In genomic region chr11:64772318-64773018, GRCh38 we compare ENCODE assay signal across 10 cellular contexts. TPM values are rescaled to one million over a fixed set of nuclear protein-coding genes. Genes with fewer than 3 reads are reported as not detected.
DNase-seq lines count a peak whose midpoint lies in the region; ATAC-seq and TF ChIP-seq lines count a peak whose summit lies in the region.
"Had no signal": no experiment of that assay in that cellular context is flagged by ENCODE, and none has a peak within 500 bp of the region (broad histone marks: within the 10 kb centered on the region; RNA-seq: fewer than 3 reads in every experiment).

No MANE protein-coding gene starts in this region.

- peaks cover 52% of the 10 kb centered on the region; the same call in 1 of the 2 replicates for H4K20me1 ChIP-seq in GM23248 (ENCODE audit: insufficient read depth)

- intact Hi-C loops in activated T-helper 1 cell treated with anti-CD3 and anti-CD28 coated beads, Interleukin-12 subunit alpha, Interleukin-12 subunit beta, Interleukin-2, Interleukin-4 antibody, amounts not matched to agents 30 ng/mL and 10 ng/mL and 1 ng/mL, durations not matched to agents 14 hours and 24 hours and 36 hours (cut with micrococcal nuclease), result loop anchor here (1.0 kb wide), 1 partner anchor 8 kb away; no protein-coding TSS in a partner anchor
- intact Hi-C loops in natural killer cell (cut with micrococcal nuclease) (loop anchor here (10.0 kb wide), 1 partner anchor 342 kb away; the partner anchor contains the start of genes TM7SF2 and ZNHIT2), right cardiac atrium (cut with DNase I) (no loop called here)

- peaks cover 47 to 98% (median 64%) of the 10 kb centered on the region in 3 donors for H3K36me3 Mint-ChIP-seq in CD8-positive, alpha-beta memory T cell
- H3K36me3 Mint-ChIP-seq in activated T-helper 1 cell treated with anti-CD3 and anti-CD28 coated beads, Interleukin-12 subunit alpha, Interleukin-12 subunit beta, Interleukin-2, Interleukin-4 antibody, amounts not matched to agents 30 ng/mL and 10 ng/mL and 1 ng/mL, durations not matched to agents 14 hours and 24 hours and 36 hours (ENCODE audit: low read depth), result peaks cover 91% of the 10 kb centered on the region
- H3K36me3 Mint-ChIP-seq in natural killer cell, result peaks cover 63% of the 10 kb centered on the region
- H3K36me3 Mint-ChIP-seq in osteocyte (ENCODE audit: unreplicated experiment), result peaks cover 74% of the 10 kb centered on the region

- H3K9me3 ChIP-seq in CD8-positive, alpha-beta memory T cell (ENCODE audit: low read length), result no peaks in the 10 kb centered on the region
- H3K9me3 ChIP-seq in GM23248 (ENCODE audit: low read depth) (no peaks in the 10 kb centered on the region), right cardiac atrium (ENCODE audit: control insufficient read depth, low read length) (no peaks in the 10 kb centered on the region)

- in situ Hi-C loops in GM23248 (cut with MboI), result no loop called here

- H3K9ac ChIP-seq in GM23248, result no peak overlapping the region

- peak overlapping the region; percentile 19 to 95 (median 49) for H3K27ac Mint-ChIP-seq in CD8-positive, alpha-beta memory T cell
- peak overlapping the region; percentile 58 for H3K27ac Mint-ChIP-seq in activated T-helper 1 cell treated with anti-CD3 and anti-CD28 coated beads, Interleukin-12 subunit alpha, Interleukin-12 subunit beta, Interleukin-2, Interleukin-4 antibody, amounts not matched to agents 30 ng/mL and 10 ng/mL and 1 ng/mL, durations not matched to agents 14 hours and 24 hours and 36 hours
- peak overlapping the region; percentile 45 to 67 for H3K27ac Mint-ChIP-seq in natural killer cell
- H3K27ac Mint-ChIP-seq in osteocyte (ENCODE audit: unreplicated experiment), result no peak overlapping the region

- H3F3A ChIP-seq in GM23248 (ENCODE audit: insufficient read depth), result peaks cover 83% of the 10 kb centered on the region

- H3K4me1 ChIP-seq in CD8-positive, alpha-beta memory T cell (ENCODE audit: insufficient read depth, low read length), result peaks cover 99% of the 10 kb centered on the region
- H3K4me1 ChIP-seq in GM23248 (ENCODE audit: insufficient read depth) (peaks cover 20% of the 10 kb centered on the region), right cardiac atrium (ENCODE audit: control insufficient read depth, insufficient read depth, low read length) (peaks cover 3% of the 10 kb centered on the region)

- peaks cover 85 to 97% (median 93%) of the 10 kb centered on the region in 3 donors for H3K4me1 Mint-ChIP-seq in CD8-positive, alpha-beta memory T cell
- peaks cover 90% of the 10 kb centered on the region for H3K4me1 Mint-ChIP-seq in activated T-helper 1 cell treated with anti-CD3 and anti-CD28 coated beads, Interleukin-12 subunit alpha, Interleukin-12 subunit beta, Interleukin-2, Interleukin-4 antibody, amounts not matched to agents 30 ng/mL and 10 ng/mL and 1 ng/mL, durations not matched to agents 14 hours and 24 hours and 36 hours (ENCODE audit: low read depth)
- H3K4me1 Mint-ChIP-seq in natural killer cell (peaks cover 81 to 82% of the 10 kb centered on the region in 2 donors), osteocyte (ENCODE audit: unreplicated experiment) (peaks cover 25% of the 10 kb centered on the region)

- H3K27me3 ChIP-seq in CD8-positive, alpha-beta memory T cell (ENCODE audit: insufficient read depth, low read length, poor library complexity, severe bottlenecking), result no peaks in the 10 kb centered on the region
- H3K27me3 ChIP-seq in GM23248 (replicated peaks; ENCODE audit: insufficient read depth), result no peaks in the 10 kb centered on the region
- H3K27me3 ChIP-seq in right cardiac atrium (ENCODE audit: control insufficient read depth, insufficient read depth), result no peaks in the 10 kb centered on the region

- no peak overlapping the region for H3K27ac ChIP-seq in CD8-positive, alpha-beta memory T cell (ENCODE audit: low read depth, low read length)
- H3K27ac ChIP-seq in GM23248, result 0 out of 2 replicates have a peak overlapping the region, but pooled peaks have one; percentile 3
- H3K27ac ChIP-seq in right cardiac atrium (ENCODE audit: low read length), result no peak overlapping the region

- H3K4me3 ChIP-seq in CD8-positive, alpha-beta memory T cell (ENCODE audit: low read length), result no peak overlapping the region
- H3K4me3 ChIP-seq in GM23248 (no peak overlapping the region), right cardiac atrium (ENCODE audit: low read length) (no peak overlapping the region)

- POLR2A ChIA-PET in CD8-positive, alpha-beta memory T cell (lab: Charles Lee), result interaction anchor here (0.7 to 15.8 kb wide), 6 partner anchors 9 to 132 kb away, joined by 3 to 220 read pairs (median 5); partner anchors contain the start of gene RASGRP2

- peaks cover 94% of the 10 kb centered on the region for H3K36me3 ChIP-seq in CD8-positive, alpha-beta memory T cell (ENCODE audit: insufficient read depth, low read length)
- H3K36me3 ChIP-seq in GM23248 (ENCODE audit: low read depth), result peaks cover 88% of the 10 kb centered on the region

- no peaks in the 10 kb centered on the region for H3K9me2 ChIP-seq in GM23248 (ENCODE audit: insufficient read depth)

- WGBS in GM23248 (ENCODE audit: low coverage in 1 of 2, low lambda C conversion rate in 2 of 2, missing lambda C conversion rate in 2 of 2), 2 experiments, result 77 to 82% methylated on average over 3 of the region's 3 CpGs
- 54% methylated on average over 3 of the region's 3 CpGs for WGBS in right cardiac atrium

- H2AFZ ChIP-seq in GM23248, result no peak overlapping the region

- ATAC-seq in natural killer cell (no peak), GM21423 (IDR thresholded peaks at IDR 0.05; ENCODE audit: unreplicated experiment) (no peak), right cardiac atrium (no peak)
- ATAC-seq: sciatic nerve had no signal

- H3K4me2 ChIP-seq in GM23248 (ENCODE audit: unreplicated experiment), result no peak overlapping the region

- H3K4me3 Mint-ChIP-seq in CD8-positive, alpha-beta memory T cell, result peak overlapping the region; percentile 0 to 75 (median 36)
- H3K4me3 Mint-ChIP-seq in activated T-helper 1 cell treated with anti-CD3 and anti-CD28 coated beads, Interleukin-12 subunit alpha, Interleukin-12 subunit beta, Interleukin-2, Interleukin-4 antibody, amounts not matched to agents 30 ng/mL and 10 ng/mL and 1 ng/mL, durations not matched to agents 14 hours and 24 hours and 36 hours, result peak overlapping the region; percentile 59
- H3K4me3 Mint-ChIP-seq in natural killer cell (peak overlapping the region; percentile 49), osteocyte (ENCODE audit: unreplicated experiment) (no peak overlapping the region)

- TF ChIP-seq CTCF in natural killer cell (IDR thresholded peaks at IDR 0.05) (no peak), osteocyte (IDR thresholded peaks at IDR 0.05) (no peak)

- H3K9me3 Mint-ChIP-seq in CD8-positive, alpha-beta memory T cell, result no peaks in the 10 kb centered on the region
- H3K9me3 Mint-ChIP-seq in activated T-helper 1 cell treated with anti-CD3 and anti-CD28 coated beads, Interleukin-12 subunit alpha, Interleukin-12 subunit beta, Interleukin-2, Interleukin-4 antibody, amounts not matched to agents 30 ng/mL and 10 ng/mL and 1 ng/mL, durations not matched to agents 14 hours and 24 hours and 36 hours, result no peaks in the 10 kb centered on the region
- H3K9me3 Mint-ChIP-seq in natural killer cell, result no peaks in the 10 kb centered on the region
- H3K9me3 Mint-ChIP-seq in osteocyte (ENCODE audit: unreplicated experiment), result no peaks in the 10 kb centered on the region

- peaks cover 0 to 4% of the 10 kb centered on the region in 2 donors for H3K27me3 Mint-ChIP-seq in CD8-positive, alpha-beta memory T cell
- H3K27me3 Mint-ChIP-seq in activated T-helper 1 cell treated with anti-CD3 and anti-CD28 coated beads, Interleukin-12 subunit alpha, Interleukin-12 subunit beta, Interleukin-2, Interleukin-4 antibody, amounts not matched to agents 30 ng/mL and 10 ng/mL and 1 ng/mL, durations not matched to agents 14 hours and 24 hours and 36 hours (ENCODE audit: insufficient read depth), result no peaks in the 10 kb centered on the region
- no peaks in the 10 kb centered on the region for H3K27me3 Mint-ChIP-seq in natural killer cell (ENCODE audit: low read depth in 2 of 2)
- H3K27me3 Mint-ChIP-seq in osteocyte (ENCODE audit: unreplicated experiment), result no peaks in the 10 kb centered on the region

- CTCF ChIA-PET in CD8-positive, alpha-beta memory T cell (lab: Charles Lee), result interaction anchor here (1.1 to 26.7 kb wide), 3 partner anchors 10 to 25 kb away, joined by 3 to 441 read pairs (median 5); partner anchors contain the start of gene RASGRP2

- H3K79me2 ChIP-seq in GM23248 (ENCODE audit: insufficient read depth), result peaks cover 93% of the 10 kb centered on the region

- no peak for DNase-seq in CD8-positive, alpha-beta memory T cell
- peak; percentile 33 for DNase-seq in GM23248
- DNase-seq in activated T-helper 1 cell treated with anti-CD3 and anti-CD28 coated beads, Interleukin-12 subunit alpha, Interleukin-12 subunit beta, Interleukin-2, Interleukin-4 antibody, amounts not matched to agents 30 ng/mL and 10 ng/mL and 1 ng/mL, durations not matched to agents 14 hours and 24 hours and 36 hours (ENCODE audit: low spot score), result no peak
- DNase-seq in natural killer cell, result no peak
- DNase-seq in NCI-H226, result no peak
- no peak for DNase-seq in right cardiac atrium
- DNase-seq in osteocyte (ENCODE audit: extremely low spot score, unreplicated experiment), result no peak

RNA-seq across cellular contexts. Expression of gene SF1, which starts 5.9 kb away (rescaled TPM):
- total RNA-seq in CD8-positive, alpha-beta memory T cell, result 100 to 1,000 TPM; 403 to 423 TPM
- 176 TPM for polyA plus RNA-seq in CD8-positive, alpha-beta memory T cell
- 81.6 and 106 TPM in 2 replicates for total RNA-seq in GM23248 (2014; rRNA removed; shearing (Covaris generic))
- polyA plus RNA-seq in GM23248 (2016; fragmentation: Nextera tagmentation; extraction: Ambion mirVana), result 59.7 and 62.2 TPM in 2 replicates
- total RNA-seq in activated T-helper 1 cell treated with anti-CD3 and anti-CD28 coated beads, Interleukin-12 subunit alpha, Interleukin-12 subunit beta, Interleukin-2, Interleukin-4 antibody, amounts not matched to agents 30 ng/mL and 10 ng/mL and 1 ng/mL, durations not matched to agents 14 hours and 24 hours and 36 hours, result 518 and 538 TPM in 2 replicates
- 100 to 1,000 TPM; 841 to 864 (median 845) TPM for total RNA-seq in natural killer cell
- total RNA-seq in right cardiac atrium, result 100 to 1,000 TPM; 188 to 203 (median 197) TPM
- 72.8 TPM for polyA plus RNA-seq in right cardiac atrium
- total RNA-seq in osteocyte, result 267 and 290 TPM in 2 replicates

RNA-seq across cellular contexts. Expression of gene PYGM, which starts 12.7 kb away (rescaled TPM):
- total RNA-seq in CD8-positive, alpha-beta memory T cell, result 1 to 10 TPM; 2.2 TPM
- polyA plus RNA-seq in CD8-positive, alpha-beta memory T cell, result 0.15 TPM
- total RNA-seq in GM23248 (2014; rRNA removed; shearing (Covaris generic)), result not detected in 2 replicates
- polyA plus RNA-seq in GM23248 (2016; fragmentation: Nextera tagmentation; extraction: Ambion mirVana), result not detected in 2 replicates
- total RNA-seq in activated T-helper 1 cell treated with anti-CD3 and anti-CD28 coated beads, Interleukin-12 subunit alpha, Interleukin-12 subunit beta, Interleukin-2, Interleukin-4 antibody, amounts not matched to agents 30 ng/mL and 10 ng/mL and 1 ng/mL, durations not matched to agents 14 hours and 24 hours and 36 hours, result 2.7 and 4.8 TPM in 2 replicates
- 1 to 10 TPM; 4.1 to 8.4 (median 6.1) TPM for total RNA-seq in natural killer cell
- total RNA-seq in right cardiac atrium, result 10 to 100 TPM; 38.5 to 71.5 (median 57.9) TPM
- polyA plus RNA-seq in right cardiac atrium, result 50.2 TPM
- total RNA-seq in osteocyte, result 0.73 and 0.84 TPM in 2 replicates
- total RNA-seq: Daoy had no signal

RNA-seq across cellular contexts. Expression of gene RASGRP2, which starts 28.5 kb away (rescaled TPM):
- 10 to 100 TPM; 30.2 to 33.5 TPM for total RNA-seq in CD8-positive, alpha-beta memory T cell
- 145 TPM for polyA plus RNA-seq in CD8-positive, alpha-beta memory T cell
- total RNA-seq in GM23248 (2014; rRNA removed; shearing (Covaris generic)), result not detected in 2 replicates
- polyA plus RNA-seq in GM23248 (2016; fragmentation: Nextera tagmentation; extraction: Ambion mirVana) (0.61 and 0.68 TPM in 2 replicates), right cardiac atrium (69.6 TPM)
- 15.8 and 19.5 TPM in 2 replicates for total RNA-seq in activated T-helper 1 cell treated with anti-CD3 and anti-CD28 coated beads, Interleukin-12 subunit alpha, Interleukin-12 subunit beta, Interleukin-2, Interleukin-4 antibody, amounts not matched to agents 30 ng/mL and 10 ng/mL and 1 ng/mL, durations not matched to agents 14 hours and 24 hours and 36 hours
- total RNA-seq in natural killer cell (100 to 1,000 TPM; 371 to 417 (median 394) TPM), right cardiac atrium (10 to 100 TPM; 25.5 to 37.3 (median 33.6) TPM), osteocyte (10.3 and 11.2 TPM in 2 replicates)
- total RNA-seq: Daoy had no signal

RNA-seq across cellular contexts. Expression of gene MAP4K2, which starts 30.5 kb away (rescaled TPM):
- total RNA-seq in CD8-positive, alpha-beta memory T cell, result 10 to 100 TPM; 54.8 to 55.3 TPM
- polyA plus RNA-seq in CD8-positive, alpha-beta memory T cell, result 39.0 TPM
- total RNA-seq in GM23248 (2014; rRNA removed; shearing (Covaris generic)), result 18.2 and 19.7 TPM in 2 replicates
- polyA plus RNA-seq in GM23248 (2016; fragmentation: Nextera tagmentation; extraction: Ambion mirVana), result 4.2 and 6.2 TPM in 2 replicates
- total RNA-seq in activated T-helper 1 cell treated with anti-CD3 and anti-CD28 coated beads, Interleukin-12 subunit alpha, Interleukin-12 subunit beta, Interleukin-2, Interleukin-4 antibody, amounts not matched to agents 30 ng/mL and 10 ng/mL and 1 ng/mL, durations not matched to agents 14 hours and 24 hours and 36 hours, result 70.2 and 70.7 TPM in 2 replicates
- total RNA-seq in natural killer cell, result 10 to 100 TPM; 38.3 to 40.6 (median 38.7) TPM
- total RNA-seq in right cardiac atrium, result 10 to 100 TPM in 3 of 4 donors, 1 to 10 TPM in 1; 8.7 to 11.7 (median 11.0) TPM
- polyA plus RNA-seq in right cardiac atrium, result 11.0 TPM
- total RNA-seq in osteocyte, result 16.0 and 18.6 TPM in 2 replicates

RNA-seq across cellular contexts. Expression of gene MEN1, which starts 37.9 kb away (rescaled TPM):
- 10 to 100 TPM; 45.8 to 47.7 TPM for total RNA-seq in CD8-positive, alpha-beta memory T cell
- polyA plus RNA-seq in CD8-positive, alpha-beta memory T cell, result 45.0 TPM
- total RNA-seq in GM23248 (2014; rRNA removed; shearing (Covaris generic)), result 13.2 and 15.8 TPM in 2 replicates
- polyA plus RNA-seq in GM23248 (2016; fragmentation: Nextera tagmentation; extraction: Ambion mirVana), result 24.6 and 26.1 TPM in 2 replicates
- total RNA-seq in activated T-helper 1 cell treated with anti-CD3 and anti-CD28 coated beads, Interleukin-12 subunit alpha, Interleukin-12 subunit beta, Interleukin-2, Interleukin-4 antibody, amounts not matched to agents 30 ng/mL and 10 ng/mL and 1 ng/mL, durations not matched to agents 14 hours and 24 hours and 36 hours, result 39.6 and 43.8 TPM in 2 replicates
- total RNA-seq in natural killer cell, result 10 to 100 TPM; 29.3 to 42.2 (median 32.2) TPM
- 10 to 100 TPM in 2 of 4 donors, 1 to 10 TPM in 2; 9.6 to 11.7 (median 10.1) TPM for total RNA-seq in right cardiac atrium
- polyA plus RNA-seq in right cardiac atrium, result 10.1 TPM
- 27.1 and 29.2 TPM in 2 replicates for total RNA-seq in osteocyte

Comparison
In these comparisons a context has a peak if more than half of its experiments do, and no peak if none do; other contexts are left out.
1. RNA of gene RASGRP2, which starts 28.5 kb away (total RNA-seq): 371 to 417 TPM in natural killer cell, 25.5 to 37.3 TPM in right cardiac atrium, 30.2 to 33.5 TPM in CD8-positive, alpha-beta memory T cell, 15.8 to 19.5 TPM in activated T-helper 1 cell treated with anti-CD3 and anti-CD28 coated beads, Interleukin-12 subunit alpha, Interleukin-12 subunit beta, Interleukin-2, Interleukin-4 antibody, amounts not matched to agents 30 ng/mL and 10 ng/mL and 1 ng/mL, durations not matched to agents 14 hours and 24 hours and 36 hours and 10.3 to 11.2 TPM in osteocyte; not detected in GM23248; every median in the first group is over 10 times any median in the second.
2. intact Hi-C loops: an anchor here in activated T-helper 1 cell treated with anti-CD3 and anti-CD28 coated beads, Interleukin-12 subunit alpha, Interleukin-12 subunit beta, Interleukin-2, Interleukin-4 antibody, amounts not matched to agents 30 ng/mL and 10 ng/mL and 1 ng/mL, durations not matched to agents 14 hours and 24 hours and 36 hours (1.0 kb wide) and natural killer cell (10.0 kb wide); none called in right cardiac atrium.